9 cellular contexts compared by ENCODE assay signal in genomic region chr7:114414151-114415053, GRCh38. TPM values are rescaled to one million over a fixed set of nuclear protein-coding genes. Genes with fewer than 3 reads are reported as not detected.
DNase-seq lines count a peak whose midpoint lies in the region; ATAC-seq, FAIRE-seq and TF ChIP-seq lines count a peak whose summit lies in the region.
"Had no signal": no experiment of that assay in that cellular context is flagged by ENCODE, and none has a peak within 500 bp of the region (broad histone marks: within the 10 kb centered on the region; RNA-seq: fewer than 3 reads in every experiment).

FOXP2 (plus strand) TSS chr7:114414815; CDS start chr7:114426512, 11,697 bp downstream.

- no peak for ATAC-seq in HG03439 (IDR thresholded peaks at IDR 0.05; ENCODE audit: unreplicated experiment)
- ATAC-seq in HG03045 (IDR thresholded peaks at IDR 0.05; ENCODE audit: unreplicated experiment): no peak
- no peak for ATAC-seq in naive thymus-derived CD4-positive, alpha-beta T cell
- ATAC-seq: HCT116 had no signal

- H3K27ac Mint-ChIP-seq in activated naive CD8-positive, alpha-beta T cell treated with anti-CD3 and anti-CD28 coated beads for 36 hours: no peak within 1 kb of the TSS
- H3K27ac Mint-ChIP-seq in naive thymus-derived CD4-positive, alpha-beta T cell: no peak within 1 kb of the TSS

- H3K9me3 ChIP-seq in iPS-15b (ENCODE audit: control insufficient read depth, insufficient read depth, low read length) (no peaks in the 10 kb centered on the region), suprapubic skin (no peaks in the 10 kb centered on the region)
- H3K9me3 ChIP-seq in naive thymus-derived CD4-positive, alpha-beta T cell (ENCODE audit: control insufficient read depth in 2 of 3, low read length in 3 of 3): no peaks in the 10 kb centered on the region

- no peaks in the 10 kb centered on the region for H3K27me3 Mint-ChIP-seq in activated naive CD8-positive, alpha-beta T cell treated with anti-CD3 and anti-CD28 coated beads for 36 hours
- H3K27me3 Mint-ChIP-seq in naive thymus-derived CD4-positive, alpha-beta T cell: peaks cover 0 to 4% (median 0%) of the 10 kb centered on the region in 5 donors

- POLR2A ChIA-PET in naive thymus-derived CD4-positive, alpha-beta T cell (lab: Charles Lee): no interaction called here

- H3K4me1 Mint-ChIP-seq in activated naive CD8-positive, alpha-beta T cell treated with anti-CD3 and anti-CD28 coated beads for 36 hours: no peaks in the 10 kb centered on the region
- H3K4me1 Mint-ChIP-seq in naive thymus-derived CD4-positive, alpha-beta T cell: no peaks in the 10 kb centered on the region

- no peak within 1 kb of the TSS for H3K4me3 Mint-ChIP-seq in activated naive CD8-positive, alpha-beta T cell treated with anti-CD3 and anti-CD28 coated beads for 36 hours
- H3K4me3 Mint-ChIP-seq in naive thymus-derived CD4-positive, alpha-beta T cell: no peak within 1 kb of the TSS

- no peak for TF ChIP-seq CTCF in suprapubic skin (IDR thresholded peaks at IDR 0.05)

- CTCF ChIA-PET in naive thymus-derived CD4-positive, alpha-beta T cell (lab: Charles Lee): interaction anchor here (0.6 kb wide), 1 partner anchor 30 kb away, joined by 3 read pairs; no protein-coding TSS in a partner anchor

- H3K4me1 ChIP-seq in iPS-15b (ENCODE audit: control insufficient read depth, insufficient read depth, low read length) (peaks cover 14% of the 10 kb centered on the region), suprapubic skin (peaks cover 23% of the 10 kb centered on the region)
- no peaks in the 10 kb centered on the region for H3K4me1 ChIP-seq in naive thymus-derived CD4-positive, alpha-beta T cell (ENCODE audit: control insufficient read depth in 2 of 2, insufficient read depth in 2 of 2, low read length in 2 of 2)

- no peak within 1 kb of the TSS for H3K9ac ChIP-seq in iPS-15b (ENCODE audit: low read depth, low read length)

- H3K27me3 ChIP-seq in iPS-15b (ENCODE audit: control insufficient read depth, insufficient read depth, low read length): no peaks in the 10 kb centered on the region
- H3K27me3 ChIP-seq in suprapubic skin: no peaks in the 10 kb centered on the region
- H3K27me3 ChIP-seq in naive thymus-derived CD4-positive, alpha-beta T cell (ENCODE audit: control insufficient read depth in 2 of 2, insufficient read depth in 2 of 2, low read length in 2 of 2): no peaks in the 10 kb centered on the region

- no peaks in the 10 kb centered on the region for H3K36me3 Mint-ChIP-seq in activated naive CD8-positive, alpha-beta T cell treated with anti-CD3 and anti-CD28 coated beads for 36 hours
- H3K36me3 Mint-ChIP-seq in naive thymus-derived CD4-positive, alpha-beta T cell: no peaks in the 10 kb centered on the region

- H3K9me3 Mint-ChIP-seq in activated naive CD8-positive, alpha-beta T cell treated with anti-CD3 and anti-CD28 coated beads for 36 hours: no peaks in the 10 kb centered on the region
- H3K9me3 Mint-ChIP-seq in naive thymus-derived CD4-positive, alpha-beta T cell: no peaks in the 10 kb centered on the region

- no peak for TF ChIP-seq EP300 in suprapubic skin (IDR thresholded peaks at IDR 0.05)

- peak; percentile 86 for FAIRE-seq in TTC549 (lab: Jason Lieb, UNC)

- H3K4me3 ChIP-seq in iPS-15b (ENCODE audit: low read depth, low read length) (peak within 1 kb of the TSS; percentile 36), suprapubic skin (peak within 1 kb of the TSS; percentile 37)
- no peak within 1 kb of the TSS for H3K4me3 ChIP-seq in naive thymus-derived CD4-positive, alpha-beta T cell (ENCODE audit: low read length)

- DNase-seq in LHCN-M2 (ENCODE audit: low read depth) (peak; percentile 38), suprapubic skin (ENCODE audit: low spot score in 2 of 2) (no peak)
- no peak for DNase-seq in activated naive CD8-positive, alpha-beta T cell treated with anti-CD3 and anti-CD28 coated beads for 36 hours
- DNase-seq in naive thymus-derived CD4-positive, alpha-beta T cell: no peak

- peak within 1 kb of the TSS; percentile 78 for H3K27ac ChIP-seq in suprapubic skin
- H3K27ac ChIP-seq in naive thymus-derived CD4-positive, alpha-beta T cell (ENCODE audit: low read depth, low read length): no peak within 1 kb of the TSS

- TF ChIP-seq POLR2A in suprapubic skin (IDR thresholded peaks at IDR 0.05): no peak

- H3K36me3 ChIP-seq in iPS-15b (ENCODE audit: control insufficient read depth, insufficient read depth, low read length) (no peaks in the 10 kb centered on the region), suprapubic skin (no peaks in the 10 kb centered on the region)
- H3K36me3 ChIP-seq in naive thymus-derived CD4-positive, alpha-beta T cell (ENCODE audit: control insufficient read depth in 2 of 3, insufficient read depth in 3 of 3, low read length in 3 of 3): no peaks in the 10 kb centered on the region

- intact Hi-C loops in naive thymus-derived CD4-positive, alpha-beta T cell (cut with micrococcal nuclease): no loop called here

- WGBS in suprapubic skin: 8% methylated on average over 2 of the region's 2 CpGs

RNA-seq across cellular contexts. Expression of gene FOXP2, which starts in this region (rescaled TPM):
- total RNA-seq in LHCN-M2 (2014; rRNA removed): 0.34 and 0.71 TPM in 2 replicates
- 0.19 TPM for polyA plus RNA-seq in LHCN-M2 (2012)
- 10 to 100 TPM; 12.2 to 40.9 (median 19.5) TPM for total RNA-seq in suprapubic skin
- not detected for total RNA-seq in activated naive CD8-positive, alpha-beta T cell treated with anti-CD3 and anti-CD28 coated beads for 36 hours
- not detected for total RNA-seq in naive thymus-derived CD4-positive, alpha-beta T cell
- not detected for polyA plus RNA-seq in naive thymus-derived CD4-positive, alpha-beta T cell

Comparison
In these comparisons a context has a peak if more than half of its experiments do, and no peak if none do; other contexts are left out.
1. Peak in DNase-seq in LHCN-M2; RNA of the gene not detected or under 1 TPM.